ENCODE assay signal across 8 cellular contexts in the genomic region with DNA sequence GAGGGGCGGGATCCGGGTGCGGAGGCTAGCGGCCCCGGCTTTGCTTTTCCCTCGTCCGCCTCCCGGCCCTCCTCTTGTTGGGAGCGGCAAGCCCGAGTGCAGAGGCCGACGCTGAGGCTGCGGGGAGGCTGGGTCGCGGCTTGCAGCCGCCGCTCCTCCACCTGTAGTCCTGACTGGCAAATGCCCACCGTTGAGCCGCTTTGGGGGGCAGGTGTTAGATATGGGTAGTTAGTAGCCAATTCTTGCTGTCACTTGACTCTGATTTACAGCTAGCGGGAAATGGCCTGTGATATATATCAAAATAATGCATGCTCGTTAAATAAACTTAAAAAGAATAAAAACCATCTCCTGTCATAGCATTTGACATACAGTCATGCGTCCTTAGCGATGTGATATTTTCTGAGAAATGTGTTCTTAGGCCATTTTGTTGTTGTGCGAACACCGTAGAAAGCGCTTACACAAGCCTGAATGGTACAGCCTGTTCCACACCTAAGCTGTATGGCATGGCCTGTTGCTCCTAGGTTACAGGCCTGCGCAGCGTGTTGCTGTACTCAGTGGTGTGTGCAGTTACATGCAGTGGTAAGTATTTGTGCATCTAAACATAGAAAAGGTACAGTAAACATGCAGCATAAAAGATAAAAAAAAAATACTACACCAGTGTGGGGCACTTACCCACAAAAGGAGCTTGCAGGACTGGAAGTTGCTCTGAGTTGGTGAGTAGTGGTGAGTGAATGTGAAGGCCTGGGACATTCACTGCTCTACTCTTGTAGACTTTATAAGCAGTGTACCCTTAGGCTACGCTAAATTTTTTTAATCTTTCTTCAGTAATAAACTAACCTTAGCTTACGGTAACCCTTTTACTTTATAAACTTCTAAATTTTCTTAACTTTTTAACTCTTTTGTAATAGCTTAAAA.
DNase-seq lines count a peak whose midpoint lies in the region; ATAC-seq and TF ChIP-seq lines count a peak whose summit lies in the region.

No MANE protein-coding gene starts in this region.

- TF ChIP-seq CTCF in fibroblast of mammary gland (conservative IDR thresholded peaks at IDR 0.05; ENCODE audit: control insufficient read depth, insufficient read depth, low read depth, low read length), result no peak
- TF ChIP-seq CTCF in nephron progenitor cell (IDR thresholded peaks at IDR 0.05), result no peak

- H3K4me1 Mint-ChIP-seq in nephron progenitor cell, result peaks cover 27% of the 10 kb centered on the region

- peak overlapping the region; percentile 90 for H3K4me3 ChIP-seq in fibroblast of mammary gland (ENCODE audit: control insufficient read depth, low read depth, low read length)

- DNase-seq in activated CD4-positive, alpha-beta T cell treated with anti-CD3 and anti-CD28 coated beads, Interleukin-2, amount 50 U/mL, for 1 hour, result peak; percentile 21
- DNase-seq in fibroblast of mammary gland (ENCODE audit: low read depth) (peak; percentile 55), nephron progenitor cell (peak; percentile 19), ecto neural progenitor cell (ENCODE audit: low spot score) (no peak)

- peak; percentile 21 for ATAC-seq in GM18498 (IDR thresholded peaks at IDR 0.05; ENCODE audit: unreplicated experiment)
- peak; percentile 25 for ATAC-seq in HG03432 (IDR thresholded peaks at IDR 0.05; ENCODE audit: unreplicated experiment)
- no peak for ATAC-seq in GM18873 (IDR thresholded peaks at IDR 0.05; ENCODE audit: low FRiP score, unreplicated experiment)
- ATAC-seq in HG02759 (IDR thresholded peaks at IDR 0.05; ENCODE audit: unreplicated experiment), result no peak

- no peaks in the 10 kb centered on the region for H3K27me3 Mint-ChIP-seq in nephron progenitor cell (ENCODE audit: low read depth, poor library complexity)

- no peaks in the 10 kb centered on the region for H3K9me3 Mint-ChIP-seq in nephron progenitor cell

- peak overlapping the region; percentile 91 for H3K4me3 Mint-ChIP-seq in nephron progenitor cell

- peaks cover 14% of the 10 kb centered on the region for H3K36me3 Mint-ChIP-seq in nephron progenitor cell (ENCODE audit: low read depth)

- peak overlapping the region; percentile 91 for H3K27ac Mint-ChIP-seq in nephron progenitor cell

Comparison
In these comparisons a context has a peak if more than half of its experiments do, and no peak if none do; other contexts are left out.
1. ATAC-seq: peak in GM18498 (single experiment) and HG03432 (single experiment); none in GM18873 (single experiment) and HG02759 (single experiment).